Comparison of ENCODE assay signal across 8 cellular contexts in the genomic region with DNA sequence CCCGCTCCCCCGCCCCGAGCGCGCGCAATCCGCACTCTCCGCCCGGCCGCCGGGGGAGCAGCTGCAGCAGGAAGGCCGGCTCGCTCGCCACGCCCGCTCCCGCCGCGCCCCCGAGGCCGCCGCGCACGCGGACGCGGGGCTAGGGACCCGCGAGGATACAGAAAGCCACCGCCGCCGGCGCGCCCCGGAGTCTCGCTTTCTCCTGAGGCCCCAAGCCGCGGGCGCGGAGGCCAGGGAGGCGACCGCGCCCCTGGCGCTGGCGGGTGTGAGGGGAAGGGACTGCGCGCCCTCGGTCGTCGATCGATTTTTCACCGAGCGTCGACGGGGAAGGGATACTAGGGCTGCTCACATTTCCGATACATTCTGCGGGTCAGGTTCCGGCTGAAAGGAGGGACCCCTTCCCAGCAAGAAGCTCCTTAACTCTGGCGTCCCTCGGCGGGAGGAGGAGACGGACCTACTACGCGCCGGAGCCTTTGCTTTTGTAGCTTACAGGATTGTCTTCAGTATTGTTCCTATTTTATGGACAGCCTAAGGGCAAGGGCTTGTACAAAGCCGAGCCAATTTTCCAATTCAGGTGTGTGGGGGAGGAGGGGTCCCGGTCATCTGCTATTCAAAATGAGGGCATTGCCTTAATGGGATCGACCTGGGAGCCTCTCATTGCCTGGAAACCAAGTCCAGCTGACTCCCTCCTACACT.
DNase-seq lines count a peak whose midpoint lies in the region; ATAC-seq and TF ChIP-seq lines count a peak whose summit lies in the region.

No MANE protein-coding gene starts in this region.

- no peaks in the 10 kb centered on the region for H4K20me1 ChIP-seq in KMS-11 (ENCODE audit: insufficient read depth)

- no peak overlapping the region for H3K4me3 ChIP-seq in KMS-11 (IDR thresholded peaks at IDR 0.05; ENCODE audit: insufficient read depth, low read depth, low read length)

- H3K79me2 ChIP-seq in KMS-11 (ENCODE audit: insufficient read depth, low read depth), result no peaks in the 10 kb centered on the region

- TF ChIP-seq CTCF in KMS-11 (conservative IDR thresholded peaks at IDR 0.05; ENCODE audit: low read depth, low read length), result no peak

- peak; percentile 78 for DNase-seq in DMS153 treated with DMSO at 0.1 percent for 48 hours (lab: John Stamatoyannopoulos, UW; ENCODE audit: unreplicated experiment)
- peak; percentile 89 to 93 for DNase-seq in SHP77 (lab: John Stamatoyannopoulos, UW)
- DNase-seq in activated naive CD4-positive, alpha-beta T cell treated with Interleukin-2 at 50 U/mL for 16 hours, result peak; percentile 76
- DNase-seq in germinal center (ENCODE audit: low spot score), result peak; percentile 86
- peak in 53 of 56 donors; percentile 18 to 89 (median 69) for DNase-seq in nucleus accumbens (lab: John Stamatoyannopoulos, UW)
- peak; percentile 77 for DNase-seq in superior temporal gyrus (ENCODE audit: extremely low spot score)

- H3K27ac ChIP-seq in KMS-11, result no peak overlapping the region

- no peaks in the 10 kb centered on the region; the same call in 1 of the 2 replicates for H3K27me3 ChIP-seq in KMS-11 (ENCODE audit: insufficient read depth, low read depth)

- peak; percentile 47 for ATAC-seq in GM21576 (IDR thresholded peaks at IDR 0.05; ENCODE audit: unreplicated experiment)

- peak overlapping the region; percentile 66 for H3K4me2 ChIP-seq in KMS-11

- peak overlapping the region; percentile 64 for H3K9ac ChIP-seq in KMS-11

- peak overlapping the region; percentile 79 for H2AFZ ChIP-seq in KMS-11 (ENCODE audit: low read depth)

- no peaks in the 10 kb centered on the region for H3K36me3 ChIP-seq in KMS-11 (ENCODE audit: insufficient read depth)

- H3K4me1 ChIP-seq in KMS-11 (ENCODE audit: low read depth, poor library complexity, severe bottlenecking), result peaks cover 11% of the 10 kb centered on the region
